In genomic region chr3:56835626-56836025, GRCh38 we compare ENCODE assay signal across 1 cellular context.
TF ChIP-seq lines count a peak whose summit lies in the region.

No MANE protein-coding gene starts in this region.

TF ChIP-seq in HepG2, 621 proteins besides CTCF, POLR2A, EP300 and RAD21:
- TF ChIP-seq GABPA (IDR thresholded peaks at IDR 0.05; ENCODE audit: low read depth, low read length), result no peak
- no peak for TF ChIP-seq GABPA (CRISPR knock-in tag; IDR thresholded peaks at IDR 0.05; ENCODE audit: low read depth)
- TF ChIP-seq FOSL2 (CRISPR knock-in tag; IDR thresholded peaks at IDR 0.05), result peak; percentile 48
- TF ChIP-seq NR2F6 (IDR thresholded peaks at IDR 0.05), result peak; percentile 21; the same call in 1 of the 2 replicates
- TF ChIP-seq NR2F6 (CRISPR knock-in tag; IDR thresholded peaks at IDR 0.05), result no peak
